In the genomic region with DNA sequence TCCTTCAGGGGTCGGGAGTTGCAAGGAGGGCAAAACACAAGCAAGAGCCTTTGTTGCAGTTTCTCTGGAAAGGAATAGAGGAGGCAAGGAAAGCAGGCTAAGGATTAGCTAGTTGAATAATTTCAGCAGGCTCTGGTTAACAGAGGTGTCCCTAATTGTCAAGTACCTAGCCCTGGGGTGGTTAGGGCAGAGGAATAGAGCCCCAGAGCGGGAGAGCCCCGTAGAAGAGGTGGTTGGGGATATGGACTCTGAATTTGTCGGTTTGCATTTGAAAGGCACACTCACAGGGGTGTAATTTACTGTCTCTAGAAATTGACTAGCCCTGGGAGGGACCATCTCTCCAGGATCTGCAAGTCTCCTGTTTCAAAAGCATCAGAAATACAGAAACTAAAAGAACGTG, we compare ENCODE assay signal across 2 cellular contexts.
A peak's percentile ranks its signal among the peaks of the same experiment; 100 is the strongest.
TF ChIP-seq lines count a peak whose summit lies in the region.

No MANE protein-coding gene starts in this region.

TF ChIP-seq in GM23338, 12 proteins besides CTCF, POLR2A, EP300 and RAD21:
- TF ChIP-seq ZNF331 (CRISPR knock-in tag; IDR thresholded peaks at IDR 0.05; ENCODE audit: low read depth) (no peak), STAT1 (IDR thresholded peaks at IDR 0.05; ENCODE audit: unreplicated experiment) (no peak), POLR2AphosphoS5 (IDR thresholded peaks at IDR 0.05; ENCODE audit: low read depth) (peak; percentile 84), NANOG (IDR thresholded peaks at IDR 0.05; ENCODE audit: borderline replicate concordance) (peak; percentile 82; the same call in 1 of the 2 replicates)
- TF ChIP-seq, protein P1, sequence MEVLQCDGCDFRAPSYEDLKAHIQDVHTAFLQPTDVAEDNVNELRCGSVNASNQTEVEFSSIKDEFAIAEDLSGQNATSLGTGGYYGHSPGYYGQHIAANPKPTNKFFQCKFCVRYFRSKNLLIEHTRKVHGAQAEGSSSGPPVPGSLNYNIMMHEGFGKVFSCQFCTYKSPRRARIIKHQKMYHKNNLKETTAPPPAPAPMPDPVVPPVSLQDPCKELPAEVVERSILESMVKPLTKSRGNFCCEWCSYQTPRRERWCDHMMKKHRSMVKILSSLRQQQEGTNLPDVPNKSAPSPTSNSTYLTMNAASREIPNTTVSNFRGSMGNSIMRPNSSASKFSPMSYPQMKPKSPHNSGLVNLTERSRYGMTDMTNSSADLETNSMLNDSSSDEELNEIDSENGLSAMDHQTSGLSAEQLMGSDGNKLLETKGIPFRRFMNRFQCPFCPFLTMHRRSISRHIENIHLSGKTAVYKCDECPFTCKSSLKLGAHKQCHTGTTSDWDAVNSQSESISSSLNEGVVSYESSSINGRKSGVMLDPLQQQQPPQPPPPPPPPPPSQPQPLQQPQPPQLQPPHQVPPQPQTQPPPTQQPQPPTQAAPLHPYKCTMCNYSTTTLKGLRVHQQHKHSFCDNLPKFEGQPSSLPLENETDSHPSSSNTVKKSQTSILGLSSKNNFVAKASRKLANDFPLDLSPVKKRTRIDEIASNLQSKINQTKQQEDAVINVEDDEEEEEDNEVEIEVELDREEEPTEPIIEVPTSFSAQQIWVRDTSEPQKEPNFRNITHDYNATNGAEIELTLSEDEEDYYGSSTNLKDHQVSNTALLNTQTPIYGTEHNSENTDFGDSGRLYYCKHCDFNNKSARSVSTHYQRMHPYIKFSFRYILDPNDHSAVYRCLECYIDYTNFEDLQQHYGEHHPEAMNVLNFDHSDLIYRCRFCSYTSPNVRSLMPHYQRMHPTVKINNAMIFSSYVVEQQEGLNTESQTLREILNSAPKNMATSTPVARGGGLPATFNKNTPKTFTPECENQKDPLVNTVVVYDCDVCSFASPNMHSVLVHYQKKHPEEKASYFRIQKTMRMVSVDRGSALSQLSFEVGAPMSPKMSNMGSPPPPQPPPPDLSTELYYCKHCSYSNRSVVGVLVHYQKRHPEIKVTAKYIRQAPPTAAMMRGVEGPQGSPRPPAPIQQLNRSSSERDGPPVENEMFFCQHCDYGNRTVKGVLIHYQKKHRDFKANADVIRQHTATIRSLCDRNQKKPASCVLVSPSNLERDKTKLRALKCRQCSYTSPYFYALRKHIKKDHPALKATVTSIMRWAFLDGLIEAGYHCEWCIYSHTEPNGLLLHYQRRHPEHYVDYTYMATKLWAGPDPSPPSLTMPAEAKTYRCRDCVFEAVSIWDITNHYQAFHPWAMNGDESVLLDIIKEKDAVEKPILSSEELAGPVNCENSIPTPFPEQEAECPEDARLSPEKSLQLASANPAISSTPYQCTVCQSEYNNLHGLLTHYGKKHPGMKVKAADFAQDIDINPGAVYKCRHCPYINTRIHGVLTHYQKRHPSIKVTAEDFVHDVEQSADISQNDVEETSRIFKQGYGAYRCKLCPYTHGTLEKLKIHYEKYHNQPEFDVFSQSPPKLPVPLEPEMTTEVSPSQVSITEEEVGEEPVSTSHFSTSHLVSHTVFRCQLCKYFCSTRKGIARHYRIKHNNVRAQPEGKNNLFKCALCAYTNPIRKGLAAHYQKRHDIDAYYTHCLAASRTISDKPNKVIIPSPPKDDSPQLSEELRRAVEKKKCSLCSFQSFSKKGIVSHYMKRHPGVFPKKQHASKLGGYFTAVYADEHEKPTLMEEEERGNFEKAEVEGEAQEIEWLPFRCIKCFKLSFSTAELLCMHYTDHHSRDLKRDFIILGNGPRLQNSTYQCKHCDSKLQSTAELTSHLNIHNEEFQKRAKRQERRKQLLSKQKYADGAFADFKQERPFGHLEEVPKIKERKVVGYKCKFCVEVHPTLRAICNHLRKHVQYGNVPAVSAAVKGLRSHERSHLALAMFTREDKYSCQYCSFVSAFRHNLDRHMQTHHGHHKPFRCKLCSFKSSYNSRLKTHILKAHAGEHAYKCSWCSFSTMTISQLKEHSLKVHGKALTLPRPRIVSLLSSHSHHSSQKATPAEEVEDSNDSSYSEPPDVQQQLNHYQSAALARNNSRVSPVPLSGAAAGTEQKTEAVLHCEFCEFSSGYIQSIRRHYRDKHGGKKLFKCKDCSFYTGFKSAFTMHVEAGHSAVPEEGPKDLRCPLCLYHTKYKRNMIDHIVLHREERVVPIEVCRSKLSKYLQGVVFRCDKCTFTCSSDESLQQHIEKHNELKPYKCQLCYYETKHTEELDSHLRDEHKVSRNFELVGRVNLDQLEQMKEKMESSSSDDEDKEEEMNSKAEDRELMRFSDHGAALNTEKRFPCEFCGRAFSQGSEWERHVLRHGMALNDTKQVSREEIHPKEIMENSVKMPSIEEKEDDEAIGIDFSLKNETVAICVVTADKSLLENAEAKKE (CRISPR knock-in tag; IDR thresholded peaks at IDR 0.05): 0 out of 2 replicates have a peak, but pooled peaks have one; percentile 34

TF ChIP-seq in H1, 55 proteins besides CTCF, POLR2A, EP300 and RAD21:
- TF ChIP-seq YY1 (IDR thresholded peaks at IDR 0.05; ENCODE audit: low read depth, low read length) (0 out of 2 replicates have a peak, but pooled peaks have one; percentile 33), EGR1 (IDR thresholded peaks at IDR 0.05; ENCODE audit: borderline replicate concordance, low read depth, low read length) (peak; percentile 53; the same call in 1 of the 2 replicates), HDAC2 (IDR thresholded peaks at IDR 0.05; ENCODE audit: borderline replicate concordance in 1 of 2, low read depth in 2 of 2, low read length in 2 of 2) (peak; percentile 65 to 96; a peak in 3 of 4 replicates), POLR2AphosphoS5 (IDR thresholded peaks at IDR 0.05; ENCODE audit: low read depth, low read length) (peak; percentile 99), TCF12 (IDR thresholded peaks at IDR 0.05; ENCODE audit: low read depth, low read length) (peak; percentile 82; the same call in 1 of the 2 replicates), SP1 (IDR thresholded peaks at IDR 0.05; ENCODE audit: low read depth, low read length) (peak; percentile 73), CREB1 (IDR thresholded peaks at IDR 0.05) (0 out of 2 replicates have a peak, but pooled peaks have one; percentile 6), POU5F1 (IDR thresholded peaks at IDR 0.05; ENCODE audit: low read depth, low read length) (peak; percentile 68; the same call in 1 of the 2 replicates), HDAC6 (IDR thresholded peaks at IDR 0.05; ENCODE audit: low read depth, low read length) (peak; percentile 88), ZNF274 (IDR thresholded peaks at IDR 0.05; ENCODE audit: borderline replicate concordance, extremely low read depth, low read length) (peak; percentile 40; the same call in 1 of the 2 replicates), TAF1 (IDR thresholded peaks at IDR 0.05; ENCODE audit: low read depth, low read length) (no peak), RXRA (IDR thresholded peaks at IDR 0.05; ENCODE audit: insufficient read depth, low read depth, low read length) (0 out of 2 replicates have a peak, but pooled peaks have one; percentile 67), BCL11A (IDR thresholded peaks at IDR 0.05; ENCODE audit: low read depth in 2 of 2, low read length in 2 of 2) (peak in 1 of 2 experiments; percentile 90), CHD2 (IDR thresholded peaks at IDR 0.05; ENCODE audit: low read length) (no peak), GTF2F1 (IDR thresholded peaks at IDR 0.05; ENCODE audit: borderline replicate concordance, low read depth, low read length) (no peak), NANOG (IDR thresholded peaks at IDR 0.05; ENCODE audit: insufficient read depth, low read depth, low read length, poor library complexity, severe bottlenecking) (peak; percentile 86)
- TF ChIP-seq, protein P2, sequence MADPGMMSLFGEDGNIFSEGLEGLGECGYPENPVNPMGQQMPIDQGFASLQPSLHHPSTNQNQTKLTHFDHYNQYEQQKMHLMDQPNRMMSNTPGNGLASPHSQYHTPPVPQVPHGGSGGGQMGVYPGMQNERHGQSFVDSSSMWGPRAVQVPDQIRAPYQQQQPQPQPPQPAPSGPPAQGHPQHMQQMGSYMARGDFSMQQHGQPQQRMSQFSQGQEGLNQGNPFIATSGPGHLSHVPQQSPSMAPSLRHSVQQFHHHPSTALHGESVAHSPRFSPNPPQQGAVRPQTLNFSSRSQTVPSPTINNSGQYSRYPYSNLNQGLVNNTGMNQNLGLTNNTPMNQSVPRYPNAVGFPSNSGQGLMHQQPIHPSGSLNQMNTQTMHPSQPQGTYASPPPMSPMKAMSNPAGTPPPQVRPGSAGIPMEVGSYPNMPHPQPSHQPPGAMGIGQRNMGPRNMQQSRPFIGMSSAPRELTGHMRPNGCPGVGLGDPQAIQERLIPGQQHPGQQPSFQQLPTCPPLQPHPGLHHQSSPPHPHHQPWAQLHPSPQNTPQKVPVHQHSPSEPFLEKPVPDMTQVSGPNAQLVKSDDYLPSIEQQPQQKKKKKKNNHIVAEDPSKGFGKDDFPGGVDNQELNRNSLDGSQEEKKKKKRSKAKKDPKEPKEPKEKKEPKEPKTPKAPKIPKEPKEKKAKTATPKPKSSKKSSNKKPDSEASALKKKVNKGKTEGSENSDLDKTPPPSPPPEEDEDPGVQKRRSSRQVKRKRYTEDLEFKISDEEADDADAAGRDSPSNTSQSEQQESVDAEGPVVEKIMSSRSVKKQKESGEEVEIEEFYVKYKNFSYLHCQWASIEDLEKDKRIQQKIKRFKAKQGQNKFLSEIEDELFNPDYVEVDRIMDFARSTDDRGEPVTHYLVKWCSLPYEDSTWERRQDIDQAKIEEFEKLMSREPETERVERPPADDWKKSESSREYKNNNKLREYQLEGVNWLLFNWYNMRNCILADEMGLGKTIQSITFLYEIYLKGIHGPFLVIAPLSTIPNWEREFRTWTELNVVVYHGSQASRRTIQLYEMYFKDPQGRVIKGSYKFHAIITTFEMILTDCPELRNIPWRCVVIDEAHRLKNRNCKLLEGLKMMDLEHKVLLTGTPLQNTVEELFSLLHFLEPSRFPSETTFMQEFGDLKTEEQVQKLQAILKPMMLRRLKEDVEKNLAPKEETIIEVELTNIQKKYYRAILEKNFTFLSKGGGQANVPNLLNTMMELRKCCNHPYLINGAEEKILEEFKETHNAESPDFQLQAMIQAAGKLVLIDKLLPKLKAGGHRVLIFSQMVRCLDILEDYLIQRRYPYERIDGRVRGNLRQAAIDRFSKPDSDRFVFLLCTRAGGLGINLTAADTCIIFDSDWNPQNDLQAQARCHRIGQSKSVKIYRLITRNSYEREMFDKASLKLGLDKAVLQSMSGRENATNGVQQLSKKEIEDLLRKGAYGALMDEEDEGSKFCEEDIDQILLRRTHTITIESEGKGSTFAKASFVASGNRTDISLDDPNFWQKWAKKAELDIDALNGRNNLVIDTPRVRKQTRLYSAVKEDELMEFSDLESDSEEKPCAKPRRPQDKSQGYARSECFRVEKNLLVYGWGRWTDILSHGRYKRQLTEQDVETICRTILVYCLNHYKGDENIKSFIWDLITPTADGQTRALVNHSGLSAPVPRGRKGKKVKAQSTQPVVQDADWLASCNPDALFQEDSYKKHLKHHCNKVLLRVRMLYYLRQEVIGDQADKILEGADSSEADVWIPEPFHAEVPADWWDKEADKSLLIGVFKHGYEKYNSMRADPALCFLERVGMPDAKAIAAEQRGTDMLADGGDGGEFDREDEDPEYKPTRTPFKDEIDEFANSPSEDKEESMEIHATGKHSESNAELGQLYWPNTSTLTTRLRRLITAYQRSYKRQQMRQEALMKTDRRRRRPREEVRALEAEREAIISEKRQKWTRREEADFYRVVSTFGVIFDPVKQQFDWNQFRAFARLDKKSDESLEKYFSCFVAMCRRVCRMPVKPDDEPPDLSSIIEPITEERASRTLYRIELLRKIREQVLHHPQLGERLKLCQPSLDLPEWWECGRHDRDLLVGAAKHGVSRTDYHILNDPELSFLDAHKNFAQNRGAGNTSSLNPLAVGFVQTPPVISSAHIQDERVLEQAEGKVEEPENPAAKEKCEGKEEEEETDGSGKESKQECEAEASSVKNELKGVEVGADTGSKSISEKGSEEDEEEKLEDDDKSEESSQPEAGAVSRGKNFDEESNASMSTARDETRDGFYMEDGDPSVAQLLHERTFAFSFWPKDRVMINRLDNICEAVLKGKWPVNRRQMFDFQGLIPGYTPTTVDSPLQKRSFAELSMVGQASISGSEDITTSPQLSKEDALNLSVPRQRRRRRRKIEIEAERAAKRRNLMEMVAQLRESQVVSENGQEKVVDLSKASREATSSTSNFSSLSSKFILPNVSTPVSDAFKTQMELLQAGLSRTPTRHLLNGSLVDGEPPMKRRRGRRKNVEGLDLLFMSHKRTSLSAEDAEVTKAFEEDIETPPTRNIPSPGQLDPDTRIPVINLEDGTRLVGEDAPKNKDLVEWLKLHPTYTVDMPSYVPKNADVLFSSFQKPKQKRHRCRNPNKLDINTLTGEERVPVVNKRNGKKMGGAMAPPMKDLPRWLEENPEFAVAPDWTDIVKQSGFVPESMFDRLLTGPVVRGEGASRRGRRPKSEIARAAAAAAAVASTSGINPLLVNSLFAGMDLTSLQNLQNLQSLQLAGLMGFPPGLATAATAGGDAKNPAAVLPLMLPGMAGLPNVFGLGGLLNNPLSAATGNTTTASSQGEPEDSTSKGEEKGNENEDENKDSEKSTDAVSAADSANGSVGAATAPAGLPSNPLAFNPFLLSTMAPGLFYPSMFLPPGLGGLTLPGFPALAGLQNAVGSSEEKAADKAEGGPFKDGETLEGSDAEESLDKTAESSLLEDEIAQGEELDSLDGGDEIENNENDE (IDR thresholded peaks at IDR 0.05; ENCODE audit: insufficient replicate concordance, low read length): peak; percentile 68
- TF ChIP-seq, protein P3, sequence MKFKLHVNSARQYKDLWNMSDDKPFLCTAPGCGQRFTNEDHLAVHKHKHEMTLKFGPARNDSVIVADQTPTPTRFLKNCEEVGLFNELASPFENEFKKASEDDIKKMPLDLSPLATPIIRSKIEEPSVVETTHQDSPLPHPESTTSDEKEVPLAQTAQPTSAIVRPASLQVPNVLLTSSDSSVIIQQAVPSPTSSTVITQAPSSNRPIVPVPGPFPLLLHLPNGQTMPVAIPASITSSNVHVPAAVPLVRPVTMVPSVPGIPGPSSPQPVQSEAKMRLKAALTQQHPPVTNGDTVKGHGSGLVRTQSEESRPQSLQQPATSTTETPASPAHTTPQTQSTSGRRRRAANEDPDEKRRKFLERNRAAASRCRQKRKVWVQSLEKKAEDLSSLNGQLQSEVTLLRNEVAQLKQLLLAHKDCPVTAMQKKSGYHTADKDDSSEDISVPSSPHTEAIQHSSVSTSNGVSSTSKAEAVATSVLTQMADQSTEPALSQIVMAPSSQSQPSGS (IDR thresholded peaks at IDR 0.05; ENCODE audit: low read length): no peak
